In the genomic region with DNA sequence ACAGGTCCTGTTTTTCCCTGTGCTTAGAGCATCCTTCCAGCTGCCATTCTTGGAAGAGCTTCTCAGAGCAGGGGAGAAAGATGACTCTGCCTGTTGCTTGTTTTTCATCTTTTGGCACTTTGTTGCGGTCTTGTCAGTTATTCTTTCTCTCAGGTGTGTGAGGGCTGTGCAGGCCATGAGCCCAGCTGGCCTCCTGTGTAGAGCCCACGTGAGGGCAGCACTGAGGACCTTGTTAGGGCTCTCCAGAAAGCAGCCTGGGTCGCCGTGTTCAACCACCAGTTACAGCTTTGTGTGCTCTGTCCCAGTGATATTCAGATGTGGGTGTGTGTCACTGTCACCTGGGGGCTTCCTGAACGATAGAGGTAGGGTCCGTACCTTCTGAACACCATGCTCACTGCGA, we compare ENCODE assay signal across 17 cellular contexts. TPM values are rescaled to one million over a fixed set of nuclear protein-coding genes. Genes with fewer than 3 reads are reported as not detected.
DNase-seq lines count a peak whose midpoint lies in the region; ATAC-seq and TF ChIP-seq lines count a peak whose summit lies in the region.
"Had no signal": no experiment of that assay in that cellular context is flagged by ENCODE, and none has a peak within 500 bp of the region (broad histone marks: within the 10 kb centered on the region; RNA-seq: fewer than 3 reads in every experiment).

No MANE protein-coding gene starts in this region.

- H3K27ac ChIP-seq in CD4-positive, alpha-beta memory T cell (ENCODE audit: low read depth, low read length), result no peak overlapping the region
- H3K27ac ChIP-seq in foreskin keratinocyte (no peak overlapping the region), spleen (no peak overlapping the region)

- H3K4me3 ChIP-seq in CD4-positive, alpha-beta memory T cell (ENCODE audit: low read length in 2 of 2), result no peak overlapping the region
- H3K4me3 ChIP-seq in H7 (ENCODE audit: insufficient read depth, low read depth, low read length) (no peak overlapping the region), spleen (no peak overlapping the region)

- H3K27me3 ChIP-seq in CD4-positive, alpha-beta memory T cell (ENCODE audit: insufficient read depth, low read length), result no peaks in the 10 kb centered on the region
- H3K27me3 ChIP-seq in H7 (ENCODE audit: control insufficient read depth, insufficient read depth, low read length) (no peaks in the 10 kb centered on the region), foreskin keratinocyte (no peaks in the 10 kb centered on the region), spleen (replicated peaks in 1 of 7) (no peaks in the 10 kb centered on the region)

- POLR2A ChIA-PET in CD4-positive, alpha-beta memory T cell (lab: Charles Lee; ENCODE audit: partially characterized antibody), result no interaction called here

- no peaks in the 10 kb centered on the region for H3K9me3 Mint-ChIP-seq in CD4-positive, alpha-beta memory T cell
- no peaks in the 10 kb centered on the region for H3K9me3 Mint-ChIP-seq in activated T-helper 17 cell treated with anti-CD3 and anti-CD28 coated beads, Interleukin-2, amount 50 U/mL, for 72 hours
- H3K9me3 Mint-ChIP-seq in stimulated activated naive B cell treated with anti-CD40 and anti-IgM and Interleukin-4, amounts not matched to agents 10 μg/mL and 1 μg/mL and 100 μg/mL, for 72 hours, result no peaks in the 10 kb centered on the region
- H3K9me3 Mint-ChIP-seq: natural killer cell treated with Interleukin-12 subunit alpha and Interleukin-12 subunit beta and Interleukin-15 and Interleukin-18, amount 100 ng/mL, for 72 hours; stimulated activated naive CD8-positive, alpha-beta T cell treated with anti-CD3 and anti-CD28 coated beads, Interleukin-15, amount 100 ng/mL, for 72 hours; T-helper 2 cell treated with Interferon-gamma antibody and Interleukin-4, amounts not matched to agents 5 μg/mL and 100 μg/mL, for 36 hours had no signal

- H3K36me3 Mint-ChIP-seq in CD4-positive, alpha-beta memory T cell, result peaks cover 54 to 80% of the 10 kb centered on the region in 2 donors
- peaks cover 95% of the 10 kb centered on the region for H3K36me3 Mint-ChIP-seq in activated T-helper 17 cell treated with anti-CD3 and anti-CD28 coated beads, Interleukin-2, amount 50 U/mL, for 72 hours (ENCODE audit: low read depth)
- peaks cover 41 to 60% of the 10 kb centered on the region in 2 donors for H3K36me3 Mint-ChIP-seq in stimulated activated naive B cell treated with anti-CD40 and anti-IgM and Interleukin-4, amounts not matched to agents 10 μg/mL and 1 μg/mL and 100 μg/mL, for 72 hours

- TF ChIP-seq CTCF in foreskin keratinocyte (conservative IDR thresholded peaks at IDR 0.05) (peak; percentile 24), spleen (IDR thresholded peaks at IDR 0.05 in 8 of 11, conservative IDR thresholded peaks at IDR 0.05 in 3 of 11) (no peak)

- H3K4me1 ChIP-seq in CD4-positive, alpha-beta memory T cell (ENCODE audit: insufficient read depth, low read length), result peaks cover 23% of the 10 kb centered on the region
- H3K4me1 ChIP-seq in foreskin keratinocyte (no peaks in the 10 kb centered on the region), spleen (peaks cover 0 to 43% (median 9%) of the 10 kb centered on the region in 6 donors)

- H3K36me3 ChIP-seq in CD4-positive, alpha-beta memory T cell (ENCODE audit: insufficient read depth, low read length), result peaks cover 68% of the 10 kb centered on the region
- peaks cover 45% of the 10 kb centered on the region for H3K36me3 ChIP-seq in H7 (replicated peaks; ENCODE audit: control insufficient read depth, insufficient read depth, low read length)
- peaks cover 0 to 100% (median 95%) of the 10 kb centered on the region in 6 donors for H3K36me3 ChIP-seq in spleen

- CTCF ChIA-PET in CD4-positive, alpha-beta memory T cell (lab: Charles Lee; ENCODE audit: partially characterized antibody), result no interaction called here

- intact Hi-C loops in CD4-positive, alpha-beta memory T cell (cut with micrococcal nuclease), result no loop called here
- intact Hi-C loops in spleen (cut with DNase I; ENCODE audit: low total_unique reads), result no loop called here

- 85 to 94% (median 89%) methylated on average over 7 of the region's 7 CpGs for WGBS in spleen, 5 donors

- H3K4me1 Mint-ChIP-seq in CD4-positive, alpha-beta memory T cell, result peaks cover 12 to 38% (median 15%) of the 10 kb centered on the region in 4 donors
- peaks cover 6% of the 10 kb centered on the region for H3K4me1 Mint-ChIP-seq in activated T-helper 17 cell treated with anti-CD3 and anti-CD28 coated beads, Interleukin-2, amount 50 U/mL, for 72 hours
- H3K4me1 Mint-ChIP-seq in stimulated activated naive B cell treated with anti-CD40 and anti-IgM and Interleukin-4, amounts not matched to agents 10 μg/mL and 1 μg/mL and 100 μg/mL, for 72 hours, result peaks cover 15 to 20% of the 10 kb centered on the region in 2 donors

- peak overlapping the region in 4 of 7 donors; percentile 6 to 61 (median 30) for H3K27ac Mint-ChIP-seq in CD4-positive, alpha-beta memory T cell
- peak overlapping the region; percentile 72 for H3K27ac Mint-ChIP-seq in activated T-helper 17 cell treated with anti-CD3 and anti-CD28 coated beads, Interleukin-2, amount 50 U/mL, for 72 hours
- no peak overlapping the region for H3K27ac Mint-ChIP-seq in stimulated activated naive B cell treated with anti-CD40 and anti-IgM and Interleukin-4, amounts not matched to agents 10 μg/mL and 1 μg/mL and 100 μg/mL, for 72 hours
- H3K27ac Mint-ChIP-seq: stimulated activated naive CD8-positive, alpha-beta T cell treated with anti-CD3 and anti-CD28 coated beads, Interleukin-15, amount 100 ng/mL, for 72 hours; T-helper 2 cell treated with Interferon-gamma antibody and Interleukin-4, amounts not matched to agents 5 μg/mL and 100 μg/mL, for 36 hours had no signal

- no peaks in the 10 kb centered on the region for H3K9me3 ChIP-seq in CD4-positive, alpha-beta memory T cell (ENCODE audit: control insufficient read depth in 1 of 2, low read length in 2 of 2)
- H3K9me3 ChIP-seq in spleen, result no peaks in the 10 kb centered on the region

- H3K4me3 Mint-ChIP-seq in CD4-positive, alpha-beta memory T cell, result peak overlapping the region in 1 of 8 donors; percentile 39
- no peak overlapping the region for H3K4me3 Mint-ChIP-seq in activated T-helper 17 cell treated with anti-CD3 and anti-CD28 coated beads, Interleukin-2, amount 50 U/mL, for 72 hours
- H3K4me3 Mint-ChIP-seq in stimulated activated naive B cell treated with anti-CD40 and anti-IgM and Interleukin-4, amounts not matched to agents 10 μg/mL and 1 μg/mL and 100 μg/mL, for 72 hours, result no peak overlapping the region
- H3K4me3 Mint-ChIP-seq: natural killer cell treated with Interleukin-12 subunit alpha and Interleukin-12 subunit beta and Interleukin-15 and Interleukin-18, amount 100 ng/mL, for 72 hours; stimulated activated naive CD8-positive, alpha-beta T cell treated with anti-CD3 and anti-CD28 coated beads, Interleukin-15, amount 100 ng/mL, for 72 hours; T-helper 2 cell treated with Interferon-gamma antibody and Interleukin-4, amounts not matched to agents 5 μg/mL and 100 μg/mL, for 36 hours had no signal

- H3K27me3 Mint-ChIP-seq in CD4-positive, alpha-beta memory T cell, result no peaks in the 10 kb centered on the region
- H3K27me3 Mint-ChIP-seq in activated T-helper 17 cell treated with anti-CD3 and anti-CD28 coated beads, Interleukin-2, amount 50 U/mL, for 72 hours, result no peaks in the 10 kb centered on the region
- no peaks in the 10 kb centered on the region for H3K27me3 Mint-ChIP-seq in stimulated activated naive B cell treated with anti-CD40 and anti-IgM and Interleukin-4, amounts not matched to agents 10 μg/mL and 1 μg/mL and 100 μg/mL, for 72 hours
- H3K27me3 Mint-ChIP-seq: natural killer cell treated with Interleukin-12 subunit alpha and Interleukin-12 subunit beta and Interleukin-15 and Interleukin-18, amount 100 ng/mL, for 72 hours; stimulated activated naive CD8-positive, alpha-beta T cell treated with anti-CD3 and anti-CD28 coated beads, Interleukin-15, amount 100 ng/mL, for 72 hours had no signal

- DNase-seq in CD4-positive, alpha-beta memory T cell, result no peak
- DNase-seq in H7 (peak; percentile 84), foreskin keratinocyte (no peak), spleen (no peak), NCI-H2227 (lab: John Stamatoyannopoulos, UW; ENCODE audit: unreplicated experiment) (no peak)
- no peak for DNase-seq in stimulated activated naive B cell treated with anti-CD40 and anti-IgM and Interleukin-4, amounts not matched to agents 10 μg/mL and 1 μg/mL and 100 μg/mL, for 72 hours
- DNase-seq: activated CD4-positive, alpha-beta T cell treated with anti-CD3 and anti-CD28 coated beads, Interleukin-2, amount 50 U/mL, for 4 hours; activated effector memory CD4-positive, alpha-beta T cell treated with anti-CD3 and anti-CD28 coated beads, Interleukin-2, amount 50 U/mL, for 16 hours; EL; hippocampal formation; PC-3; right cardiac atrium; stimulated activated naive CD8-positive, alpha-beta T cell treated with anti-CD3 and anti-CD28 coated beads, Interleukin-15, amount 100 ng/mL, for 72 hours had no signal

- TF ChIP-seq POLR2A in spleen (IDR thresholded peaks at IDR 0.05), result no peak

- ATAC-seq in activated T-helper 17 cell treated with anti-CD3 and anti-CD28 coated beads, Interleukin-2, amount 50 U/mL, for 72 hours (replicated peaks), result no peak
- ATAC-seq in foreskin keratinocyte (no peak), HG03439 (IDR thresholded peaks at IDR 0.05; ENCODE audit: unreplicated experiment) (no peak)
- ATAC-seq in stimulated activated naive B cell treated with anti-CD40 and anti-IgM and Interleukin-4, amounts not matched to agents 10 μg/mL and 1 μg/mL and 100 μg/mL, for 72 hours (replicated peaks), result no peak
- ATAC-seq: natural killer cell treated with Interleukin-12 subunit alpha and Interleukin-12 subunit beta and Interleukin-15 and Interleukin-18, amount 100 ng/mL, for 72 hours; PC-3; right cardiac atrium; stimulated activated naive CD8-positive, alpha-beta T cell treated with anti-CD3 and anti-CD28 coated beads, Interleukin-15, amount 100 ng/mL, for 72 hours had no signal

RNA-seq across cellular contexts. Expression of gene NOP14, which starts 52.8 kb away (rescaled TPM):
- total RNA-seq in CD4-positive, alpha-beta memory T cell, result 10 to 100 TPM; 41.3 to 41.4 TPM
- 10 to 100 TPM in 1 of 2 donors, 1 to 10 TPM in 1; 2.6 to 35.5 TPM for polyA plus RNA-seq in CD4-positive, alpha-beta memory T cell
- 17.3 and 19.2 TPM in 2 replicates for total RNA-seq in H7 (2014; rRNA removed; shearing (Covaris generic))
- total RNA-seq in activated T-helper 17 cell treated with anti-CD3 and anti-CD28 coated beads, Interleukin-2, amount 50 U/mL, for 72 hours, result 10 to 100 TPM; 86.5 to 96.8 TPM
- total RNA-seq in foreskin keratinocyte (42.2 and 52.5 TPM in 2 replicates), spleen (10 to 100 TPM; 21.1 to 30.5 (median 25.0) TPM)
- polyA plus RNA-seq in foreskin keratinocyte (27.3 and 34.3 TPM in 2 replicates), spleen (10 to 100 TPM; 10.2 to 20.3 (median 12.2) TPM)

RNA-seq across cellular contexts. Expression of gene GRK4, which starts 53.0 kb away (rescaled TPM):
- 1 to 10 TPM; 2.8 to 3.2 TPM for total RNA-seq in CD4-positive, alpha-beta memory T cell
- polyA plus RNA-seq in CD4-positive, alpha-beta memory T cell, result 1 to 10 TPM in 1 of 2 donors, under 1 TPM in 1; 0.55 to 1.9 TPM
- total RNA-seq in H7 (2014; rRNA removed; shearing (Covaris generic)), result 0.48 and 1.9 TPM in 2 replicates
- 1 to 10 TPM; 3.2 to 5.7 TPM for total RNA-seq in activated T-helper 17 cell treated with anti-CD3 and anti-CD28 coated beads, Interleukin-2, amount 50 U/mL, for 72 hours
- 2.7 and 2.8 TPM in 2 replicates for total RNA-seq in foreskin keratinocyte
- polyA plus RNA-seq in foreskin keratinocyte, result 1.8 and 2.0 TPM in 2 replicates
- total RNA-seq in spleen, result 1 to 10 TPM; 1.8 to 4.3 (median 2.6) TPM
- polyA plus RNA-seq in spleen, result 1 to 10 TPM; 1.0 to 1.7 (median 1.2) TPM
